In genomic region chrX:119266364-119266995, GRCh38 we compare ENCODE assay signal across 9 cellular contexts. TPM values are rescaled to one million over a fixed set of nuclear protein-coding genes. Genes with fewer than 3 reads are reported as not detected.
DNase-seq lines count a peak whose midpoint lies in the region; ATAC-seq lines count a peak whose summit lies in the region.
"Had no signal": no experiment of that assay in that cellular context is flagged by ENCODE, and none has a peak within 500 bp of the region (broad histone marks: within the 10 kb centered on the region; RNA-seq: fewer than 3 reads in every experiment).

No MANE protein-coding gene starts in this region.

- ATAC-seq in GM21717 (IDR thresholded peaks at IDR 0.05; ENCODE audit: unreplicated experiment) = no peak

- H3K27ac Mint-ChIP-seq in activated CD4-positive, alpha-beta T cell treated with anti-CD3 and anti-CD28 coated beads, Interleukin-2, amount 10 ng/mL, durations not matched to agents 7 days and 5 days = no peak overlapping the region
- H3K27ac Mint-ChIP-seq: activated naive CD8-positive, alpha-beta T cell had no signal

- no peak overlapping the region for H3K4me3 Mint-ChIP-seq in activated CD4-positive, alpha-beta T cell treated with anti-CD3 and anti-CD28 coated beads, Interleukin-2, amount 10 ng/mL, durations not matched to agents 7 days and 5 days
- H3K4me3 Mint-ChIP-seq: activated naive CD8-positive, alpha-beta T cell had no signal

- POLR2A ChIA-PET in activated CD4-positive, alpha-beta T cell treated with anti-CD3 and anti-CD28 coated beads, Interleukin-2, amount 10 ng/mL, durations not matched to agents 7 days and 5 days (lab: Charles Lee) = no interaction called here

- no peaks in the 10 kb centered on the region for H3K9me3 Mint-ChIP-seq in activated CD4-positive, alpha-beta T cell treated with anti-CD3 and anti-CD28 coated beads, Interleukin-2, amount 10 ng/mL, durations not matched to agents 7 days and 5 days

- peaks cover 13% of the 10 kb centered on the region for H3K27me3 Mint-ChIP-seq in activated CD4-positive, alpha-beta T cell treated with anti-CD3 and anti-CD28 coated beads, Interleukin-2, amount 10 ng/mL, durations not matched to agents 7 days and 5 days
- H3K27me3 Mint-ChIP-seq: activated naive CD8-positive, alpha-beta T cell had no signal

- peak; percentile 21 for DNase-seq in activated CD8-positive, alpha-beta memory T cell treated with anti-CD3 and anti-CD28 coated beads, Interleukin-2, amount 50 U/mL, for 4 hours
- no peak for DNase-seq in activated CD8-positive, alpha-beta memory T cell treated with anti-CD3 and anti-CD28 coated beads for 24 hours
- DNase-seq in HPDE6-E6E7 (ENCODE audit: extremely low spot score) = peak; percentile 10
- DNase-seq in activated CD4-positive, alpha-beta T cell treated with anti-CD3 and anti-CD28 coated beads, Interleukin-2, amount 10 ng/mL, durations not matched to agents 7 days and 5 days = peak; percentile 8
- DNase-seq in germinal center (ENCODE audit: low spot score) = peak; percentile 9
- peak; percentile 48 for DNase-seq in superior temporal gyrus (ENCODE audit: extremely low spot score)
- no peak for DNase-seq in SHP77 treated with DMSO at 0.1 percent for 48 hours (lab: John Stamatoyannopoulos, UW)

- H3K36me3 Mint-ChIP-seq in activated CD4-positive, alpha-beta T cell treated with anti-CD3 and anti-CD28 coated beads, Interleukin-2, amount 10 ng/mL, durations not matched to agents 7 days and 5 days (ENCODE audit: low read depth) = no peaks in the 10 kb centered on the region
- H3K36me3 Mint-ChIP-seq: activated naive CD8-positive, alpha-beta T cell had no signal

- H3K4me1 Mint-ChIP-seq in activated CD4-positive, alpha-beta T cell treated with anti-CD3 and anti-CD28 coated beads, Interleukin-2, amount 10 ng/mL, durations not matched to agents 7 days and 5 days = no peaks in the 10 kb centered on the region

- CTCF ChIA-PET in activated CD4-positive, alpha-beta T cell treated with anti-CD3 and anti-CD28 coated beads, Interleukin-2, amount 10 ng/mL, durations not matched to agents 7 days and 5 days (lab: Charles Lee) = no interaction called here

RNA-seq across cellular contexts. Expression of gene PGRMC1, which starts 30.4 kb away (rescaled TPM):
- 10 to 100 TPM; 29.8 to 30.1 TPM for total RNA-seq in activated CD4-positive, alpha-beta T cell treated with anti-CD3 and anti-CD28 coated beads, Interleukin-2, amount 10 ng/mL, durations not matched to agents 7 days and 5 days

Comparison
In these comparisons a context has a peak if more than half of its experiments do, and no peak if none do; other contexts are left out.
1. DNase-seq: peak in activated CD8-positive, alpha-beta memory T cell treated with anti-CD3 and anti-CD28 coated beads, Interleukin-2, amount 50 U/mL, for 4 hours (single experiment), HPDE6-E6E7 (single experiment), activated CD4-positive, alpha-beta T cell treated with anti-CD3 and anti-CD28 coated beads, Interleukin-2, amount 10 ng/mL, durations not matched to agents 7 days and 5 days (single experiment), germinal center (single experiment) and superior temporal gyrus (single experiment); none in activated CD8-positive, alpha-beta memory T cell treated with anti-CD3 and anti-CD28 coated beads for 24 hours (single experiment) and SHP77 treated with DMSO at 0.1 percent for 48 hours (single experiment).